8 cellular contexts compared by ENCODE assay signal in genomic region chr19:5978606-5979552, GRCh38. TPM values are rescaled to one million over a fixed set of nuclear protein-coding genes. Genes with fewer than 3 reads are reported as not detected.
A peak's percentile ranks its signal among the peaks of the same experiment; 100 is the strongest.
DNase-seq lines count a peak whose midpoint lies in the region; ATAC-seq, FAIRE-seq and TF ChIP-seq lines count a peak whose summit lies in the region.

No MANE protein-coding gene starts in this region.

- TF ChIP-seq POLR2A in A549 (IDR thresholded peaks at IDR 0.05; ENCODE audit: low read length) = no peak

- H3K36me3 ChIP-seq in mucosa of stomach (ENCODE audit: control insufficient read depth, insufficient read depth, low read length) = no peaks in the 10 kb centered on the region

- peak overlapping the region; percentile 75 for H3K4me2 ChIP-seq in A549

- POLR2A ChIA-PET in A549 (lab: Yijun Ruan, JAX) = interaction anchor here (0.5 to 1.0 kb wide), 4 partner anchors 11 to 257 kb away, joined by 3 to 6 read pairs (median 4); partner anchors contain the start of gene NDUFA11

- FAIRE-seq in A549 (lab: Jason Lieb, UNC) = no peak

- H3K9ac ChIP-seq in mucosa of stomach (ENCODE audit: low read length) = peak overlapping the region; percentile 82

- DNase-seq in A549 (ENCODE audit: low read depth in 1 of 2, low spot score in 1 of 2) (no peak), mesenteric fat pad (ENCODE audit: low spot score) (no peak), COR-L47 (lab: John Stamatoyannopoulos, UW) (no peak), pons (ENCODE audit: low spot score) (no peak)
- no peak for DNase-seq in Jurkat, Clone E6-1 (ENCODE audit: low read depth, low spot score)
- DNase-seq in central memory CD8-positive, alpha-beta T cell (ENCODE audit: low spot score in 2 of 2) = no peak

- peak overlapping the region; percentile 84 to 94 for H3K27ac ChIP-seq in A549

- peak overlapping the region; percentile 97 for H3K27ac Mint-ChIP-seq in central memory CD8-positive, alpha-beta T cell (ENCODE audit: low read depth)

- no peak for TF ChIP-seq EP300 in A549 (IDR thresholded peaks at IDR 0.05)

- no peaks in the 10 kb centered on the region for H3K27me3 ChIP-seq in mucosa of stomach (ENCODE audit: control insufficient read depth, insufficient read depth, low read length)

- H3K4me3 Mint-ChIP-seq in central memory CD8-positive, alpha-beta T cell = peak overlapping the region; percentile 99

- no peak for TF ChIP-seq CTCF in A549 (IDR thresholded peaks at IDR 0.05)

- WGBS in A549 (ENCODE audit: missing lambda C conversion rate) = 68% methylated on average over 12 of the region's 33 CpGs

- no peaks in the 10 kb centered on the region for H3K9me3 Mint-ChIP-seq in central memory CD8-positive, alpha-beta T cell

- ATAC-seq in A549 (no peak), HG02938 (IDR thresholded peaks at IDR 0.05; ENCODE audit: unreplicated experiment) (no peak)
- no peak for ATAC-seq in central memory CD8-positive, alpha-beta T cell (replicated peaks; ENCODE audit: extremely low read depth, poor library complexity, severe bottlenecking)

- H3K36me3 Mint-ChIP-seq in central memory CD8-positive, alpha-beta T cell (ENCODE audit: insufficient read depth) = peaks cover 20% of the 10 kb centered on the region

- CTCF ChIA-PET in A549 (lab: Yijun Ruan, JAX) = interaction anchor here (0.6 to 5.3 kb wide), 11 partner anchors 8 to 601 kb away, joined by 3 to 30 read pairs (median 4); no protein-coding TSS in a partner anchor

- H3K4me1 ChIP-seq in A549 (peaks cover 27% of the 10 kb centered on the region; the same call in 2 of the 3 replicates), mucosa of stomach (ENCODE audit: control insufficient read depth, insufficient read depth, low read length) (peaks cover 36% of the 10 kb centered on the region)

- peaks cover 64% of the 10 kb centered on the region for H3K4me1 Mint-ChIP-seq in central memory CD8-positive, alpha-beta T cell

- TF ChIP-seq RAD21 in A549 (conservative IDR thresholded peaks at IDR 0.05 in 1 of 2, IDR thresholded peaks at IDR 0.05 in 1 of 2) = no peak

- H3K4me3 ChIP-seq in A549 (peak overlapping the region; percentile 79), mucosa of stomach (ENCODE audit: low read length) (peak overlapping the region; percentile 39)
- peak overlapping the region; percentile 85 for H3K4me3 ChIP-seq in Jurkat, Clone E6-1 (ENCODE audit: low read length)

- no peaks in the 10 kb centered on the region for H3K27me3 Mint-ChIP-seq in central memory CD8-positive, alpha-beta T cell

- no peaks in the 10 kb centered on the region for H3K9me3 ChIP-seq in A549
- no peaks in the 10 kb centered on the region for H3K9me3 ChIP-seq in mucosa of stomach (ENCODE audit: control insufficient read depth, low read length)

TF ChIP-seq in A549, 52 proteins besides CTCF, POLR2A, EP300 and RAD21:
- TF ChIP-seq KDM1A (IDR thresholded peaks at IDR 0.05; ENCODE audit: low read depth) = peak; percentile 71; the same call in 1 of the 2 replicates
- TF ChIP-seq, protein P1, sequence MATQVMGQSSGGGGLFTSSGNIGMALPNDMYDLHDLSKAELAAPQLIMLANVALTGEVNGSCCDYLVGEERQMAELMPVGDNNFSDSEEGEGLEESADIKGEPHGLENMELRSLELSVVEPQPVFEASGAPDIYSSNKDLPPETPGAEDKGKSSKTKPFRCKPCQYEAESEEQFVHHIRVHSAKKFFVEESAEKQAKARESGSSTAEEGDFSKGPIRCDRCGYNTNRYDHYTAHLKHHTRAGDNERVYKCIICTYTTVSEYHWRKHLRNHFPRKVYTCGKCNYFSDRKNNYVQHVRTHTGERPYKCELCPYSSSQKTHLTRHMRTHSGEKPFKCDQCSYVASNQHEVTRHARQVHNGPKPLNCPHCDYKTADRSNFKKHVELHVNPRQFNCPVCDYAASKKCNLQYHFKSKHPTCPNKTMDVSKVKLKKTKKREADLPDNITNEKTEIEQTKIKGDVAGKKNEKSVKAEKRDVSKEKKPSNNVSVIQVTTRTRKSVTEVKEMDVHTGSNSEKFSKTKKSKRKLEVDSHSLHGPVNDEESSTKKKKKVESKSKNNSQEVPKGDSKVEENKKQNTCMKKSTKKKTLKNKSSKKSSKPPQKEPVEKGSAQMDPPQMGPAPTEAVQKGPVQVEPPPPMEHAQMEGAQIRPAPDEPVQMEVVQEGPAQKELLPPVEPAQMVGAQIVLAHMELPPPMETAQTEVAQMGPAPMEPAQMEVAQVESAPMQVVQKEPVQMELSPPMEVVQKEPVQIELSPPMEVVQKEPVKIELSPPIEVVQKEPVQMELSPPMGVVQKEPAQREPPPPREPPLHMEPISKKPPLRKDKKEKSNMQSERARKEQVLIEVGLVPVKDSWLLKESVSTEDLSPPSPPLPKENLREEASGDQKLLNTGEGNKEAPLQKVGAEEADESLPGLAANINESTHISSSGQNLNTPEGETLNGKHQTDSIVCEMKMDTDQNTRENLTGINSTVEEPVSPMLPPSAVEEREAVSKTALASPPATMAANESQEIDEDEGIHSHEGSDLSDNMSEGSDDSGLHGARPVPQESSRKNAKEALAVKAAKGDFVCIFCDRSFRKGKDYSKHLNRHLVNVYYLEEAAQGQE (IDR thresholded peaks at IDR 0.05) = no peak

RNA-seq across cellular contexts. Expression of gene RANBP3, which starts 0.9 kb away (rescaled TPM):
- polyA plus RNA-seq in A549 (2011; rRNA removed) (39.2 and 43.3 TPM in 2 replicates), A549 (2017; fragmentation: RNase III; extraction: RNeasy Plus Mini Kit Qiagen cat#74134 plus additional on column Dnase treatment) (48.0 to 54.7 TPM (median 53.5 TPM) in 3 replicates)
- polyA plus RNA-seq in A549 (2012; cell fraction: cytosol; rRNA removed) = 89.0 and 96.0 TPM in 2 replicates
- 108 and 164 TPM in 2 replicates for polyA plus RNA-seq in A549 (2012; cell fraction: nucleus; rRNA removed)
- 37.9 and 48.2 TPM in 2 replicates for polyA minus RNA-seq in A549 (2011; rRNA and poly(A)+ RNA removed)
- polyA plus RNA-seq in Jurkat, Clone E6-1 (2012; ENCODE audit: insufficient read depth, insufficient read length) = 62.0 TPM
- total RNA-seq in mesenteric fat pad = 56.7 TPM
